Comparison of ENCODE assay signal across 11 cellular contexts in the genomic region with DNA sequence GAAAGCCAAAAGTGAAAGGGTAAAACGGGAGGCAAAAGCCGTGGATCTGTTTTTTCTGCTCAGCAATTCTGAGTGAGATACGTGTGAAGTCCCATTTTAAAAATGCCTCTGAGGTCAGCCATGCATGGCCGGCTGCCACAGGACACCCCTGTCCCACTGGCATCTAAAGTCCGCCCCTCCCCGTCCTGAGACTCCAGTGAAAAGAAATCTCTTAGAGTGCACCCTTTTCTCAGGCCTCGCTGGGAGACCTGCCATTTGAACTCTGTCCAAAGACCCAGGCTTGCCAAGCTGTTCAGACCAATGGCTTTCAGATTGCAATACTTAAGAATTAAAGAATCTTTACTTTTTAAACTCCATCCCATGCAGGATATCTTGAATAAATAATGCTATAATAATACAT.
DNase-seq lines count a peak whose midpoint lies in the region; FAIRE-seq and TF ChIP-seq lines count a peak whose summit lies in the region.
"Had no signal": no experiment of that assay in that cellular context is flagged by ENCODE, and none has a peak within 500 bp of the region (broad histone marks: within the 10 kb centered on the region; RNA-seq: fewer than 3 reads in every experiment).

No MANE protein-coding gene starts in this region.

- H3K9ac ChIP-seq in skeletal muscle satellite cell (ENCODE audit: low read depth, low read length): no peak overlapping the region

- H3K4me3 ChIP-seq in skeletal muscle satellite cell (ENCODE audit: low read length): no peak overlapping the region

- FAIRE-seq in RCC 7860 (lab: Jason Lieb, UNC): no peak

- H3K4me2 ChIP-seq in skeletal muscle satellite cell (ENCODE audit: low read length): peak overlapping the region; percentile 38

- peaks cover 2% of the 10 kb centered on the region for H3K27me3 ChIP-seq in skeletal muscle satellite cell (ENCODE audit: control insufficient read depth, insufficient read depth, low read length)

- H3K4me1 ChIP-seq in skeletal muscle satellite cell (ENCODE audit: control insufficient read depth, insufficient read depth, low read length): peaks cover 9% of the 10 kb centered on the region

- peak overlapping the region in 4 of 5 experiments; percentile 48 to 91 (median 76) for H3K27ac Mint-ChIP-seq in brain
- H3K27ac Mint-ChIP-seq: activated naive CD8-positive, alpha-beta T cell; CD4-positive, alpha-beta memory T cell had no signal

- peaks cover 5 to 11% (median 6%) of the 10 kb centered on the region in 5 experiments for H3K9me3 Mint-ChIP-seq in brain

- peaks cover 4% of the 10 kb centered on the region for H3K36me3 Mint-ChIP-seq in brain
- H3K36me3 Mint-ChIP-seq: activated naive CD8-positive, alpha-beta T cell; CD4-positive, alpha-beta memory T cell had no signal

- H3K4me1 Mint-ChIP-seq in brain: peaks cover 51% of the 10 kb centered on the region

- peaks cover 6% of the 10 kb centered on the region for H3K27me3 Mint-ChIP-seq in brain

- peak overlapping the region in 2 of 5 experiments; percentile 15 to 80 for H3K4me3 Mint-ChIP-seq in brain
- H3K4me3 Mint-ChIP-seq: activated naive CD8-positive, alpha-beta T cell; CD4-positive, alpha-beta memory T cell had no signal

- TF ChIP-seq CTCF in brain (conservative IDR thresholded peaks at IDR 0.05): no peak

- peak; percentile 10 for DNase-seq in GM04504 (ENCODE audit: low read depth)
- peak; percentile 28 for DNase-seq in left kidney (ENCODE audit: low read depth, low spot score)
- no peak for DNase-seq in RCC 7860 (ENCODE audit: low spot score)
- DNase-seq in NCI-H1105 treated with DMSO at 0.1 percent for 48 hours (lab: John Stamatoyannopoulos, UW): no peak
- DNase-seq in activated CD4-positive, alpha-beta T cell treated with anti-CD3 and anti-CD28 coated beads, Interleukin-2, amount 50 U/mL, for 1 hour: no peak
- DNase-seq in T-helper 1 cell: no peak
- DNase-seq: CD4-positive, alpha-beta memory T cell; NCI-H345 had no signal

- no peaks in the 10 kb centered on the region for H3K36me3 ChIP-seq in skeletal muscle satellite cell (ENCODE audit: insufficient read depth, low read length)

- H3K9me3 ChIP-seq in skeletal muscle satellite cell (replicated peaks; ENCODE audit: low read length): no peaks in the 10 kb centered on the region

Comparison
In these comparisons a context has a peak if more than half of its experiments do, and no peak if none do; other contexts are left out.
1. DNase-seq: peak in GM04504 (single experiment) and left kidney (single experiment); none in RCC 7860 (single experiment), NCI-H1105 treated with DMSO at 0.1 percent for 48 hours (single experiment), activated CD4-positive, alpha-beta T cell treated with anti-CD3 and anti-CD28 coated beads, Interleukin-2, amount 50 U/mL, for 1 hour (single experiment) and T-helper 1 cell (0 of 5).